In genomic region chr1:4086085-4086850, GRCh38 we compare ENCODE assay signal across 14 cellular contexts.
DNase-seq lines count a peak whose midpoint lies in the region; ATAC-seq and TF ChIP-seq lines count a peak whose summit lies in the region.
"Had no signal": no experiment of that assay in that cellular context is flagged by ENCODE, and none has a peak within 500 bp of the region (broad histone marks: within the 10 kb centered on the region; RNA-seq: fewer than 3 reads in every experiment).

No MANE protein-coding gene starts in this region.

- H4K20me1 ChIP-seq in neural progenitor cell (ENCODE audit: low read depth) = no peaks in the 10 kb centered on the region
- H4K20me1 ChIP-seq: BLaER1 had no signal

- no peaks in the 10 kb centered on the region for H3K4me1 Mint-ChIP-seq in activated B cell treated with CpG ODN at 0.5 μM for 24 hours
- peaks cover 35% of the 10 kb centered on the region for H3K4me1 Mint-ChIP-seq in neural progenitor cell
- H3K4me1 Mint-ChIP-seq in endodermal cell = peaks cover 6% of the 10 kb centered on the region

- no peak overlapping the region for H2AFZ ChIP-seq in neural progenitor cell (replicated peaks)

- H3K27me3 Mint-ChIP-seq in activated B cell treated with CpG ODN at 0.5 μM for 24 hours (peaks cover 6% of the 10 kb centered on the region), neural progenitor cell (ENCODE audit: insufficient read depth, low read depth) (peaks cover 14% of the 10 kb centered on the region), endodermal cell (ENCODE audit: insufficient read depth) (no peaks in the 10 kb centered on the region)

- H3K36me3 ChIP-seq in neural progenitor cell (no peaks in the 10 kb centered on the region), suprapubic skin (no peaks in the 10 kb centered on the region), endodermal cell (ENCODE audit: control insufficient read depth, insufficient read depth, low read length) (no peaks in the 10 kb centered on the region)
- H3K36me3 ChIP-seq: BLaER1 had no signal

- H3K27ac ChIP-seq in neural progenitor cell (no peak overlapping the region), suprapubic skin (no peak overlapping the region), endodermal cell (ENCODE audit: low read depth, low read length) (no peak overlapping the region)
- H3K27ac ChIP-seq: 22Rv1, BLaER1 had no signal

- H3K4me3 Mint-ChIP-seq in activated B cell treated with CpG ODN at 0.5 μM for 24 hours (no peak overlapping the region), neural progenitor cell (no peak overlapping the region), endodermal cell (no peak overlapping the region)
- H3K4me3 Mint-ChIP-seq: H9 had no signal

- no peak for TF ChIP-seq POLR2A in suprapubic skin (IDR thresholded peaks at IDR 0.05)

- no peak for ATAC-seq in activated B cell treated with CpG ODN at 0.5 μM for 24 hours (ENCODE audit: low read depth)

- no peaks in the 10 kb centered on the region for H3K79me2 ChIP-seq in neural progenitor cell (ENCODE audit: low read depth)

- H3F3A ChIP-seq in neural progenitor cell (ENCODE audit: low read depth) = no peaks in the 10 kb centered on the region

- no peak overlapping the region for H3K4me3 ChIP-seq in neural progenitor cell
- H3K4me3 ChIP-seq in suprapubic skin = no peak overlapping the region
- H3K4me3 ChIP-seq in endodermal cell (ENCODE audit: low read length) = no peak overlapping the region
- H3K4me3 ChIP-seq: BLaER1 had no signal

- H3K9ac ChIP-seq in neural progenitor cell (no peak overlapping the region), endodermal cell (ENCODE audit: extremely low read depth, low read length, poor library complexity, severe bottlenecking) (no peak overlapping the region)
- H3K9ac ChIP-seq: BLaER1 had no signal

- WGBS in suprapubic skin = 80% methylated on average over 14 of the region's 14 CpGs
- WGBS in endodermal cell (ENCODE audit: insufficient coverage in 1 of 2, insufficient read length in 1 of 2), 2 experiments = 93 to 95% methylated on average over 7 to 14 of the region's 14 CpGs

- peaks cover 4% of the 10 kb centered on the region for H3K4me1 ChIP-seq in neural progenitor cell
- peaks cover 5% of the 10 kb centered on the region for H3K4me1 ChIP-seq in suprapubic skin
- H3K4me1 ChIP-seq in endodermal cell (ENCODE audit: control insufficient read depth, insufficient read depth, low read length) = peaks cover 10% of the 10 kb centered on the region

- TF ChIP-seq CTCF in activated B cell treated with CpG ODN at 0.5 μM for 24 hours (IDR thresholded peaks at IDR 0.05) (no peak), neural progenitor cell (IDR thresholded peaks at IDR 0.05) (no peak), suprapubic skin (IDR thresholded peaks at IDR 0.05) (no peak), endodermal cell (conservative IDR thresholded peaks at IDR 0.05) (no peak)

- H3K27me3 ChIP-seq in neural progenitor cell (no peaks in the 10 kb centered on the region), suprapubic skin (peaks cover 26% of the 10 kb centered on the region), endodermal cell (ENCODE audit: control insufficient read depth, insufficient read depth, low read length, poor library complexity, severe bottlenecking) (no peaks in the 10 kb centered on the region)
- H3K27me3 ChIP-seq: BLaER1 had no signal

- no peak overlapping the region for H3K27ac Mint-ChIP-seq in activated B cell treated with CpG ODN at 0.5 μM for 24 hours
- H3K27ac Mint-ChIP-seq in neural progenitor cell = peak overlapping the region; percentile 31
- H3K27ac Mint-ChIP-seq in endodermal cell = no peak overlapping the region

- DNase-seq in NCI-H82 (lab: John Stamatoyannopoulos, UW) = peak; percentile 40
- DNase-seq in NCI-H82 treated with DMSO at 0.1 percent for 48 hours (lab: John Stamatoyannopoulos, UW; ENCODE audit: unreplicated experiment) = no peak
- DNase-seq in activated B cell treated with CpG ODN at 0.5 μM for 24 hours = peak; percentile 8
- no peak for DNase-seq in neural progenitor cell (ENCODE audit: low spot score)
- DNase-seq in suprapubic skin (ENCODE audit: low spot score in 2 of 2) = peak; percentile 29 to 58
- no peak for DNase-seq in endodermal cell
- DNase-seq in retina = no peak
- DNase-seq in pons (ENCODE audit: low spot score) = no peak
- DNase-seq: DMS53, GF-D8, GOT3, H9 had no signal

- H3K36me3 Mint-ChIP-seq in activated B cell treated with CpG ODN at 0.5 μM for 24 hours (ENCODE audit: low read depth) (no peaks in the 10 kb centered on the region), neural progenitor cell (no peaks in the 10 kb centered on the region), endodermal cell (ENCODE audit: low read depth) (no peaks in the 10 kb centered on the region)

- intact Hi-C loops in activated B cell treated with CpG ODN at 0.5 μM for 24 hours (cut with micrococcal nuclease) = no loop called here

- TF ChIP-seq EP300 in suprapubic skin (IDR thresholded peaks at IDR 0.05) = no peak

- POLR2A ChIA-PET in activated B cell treated with CpG ODN at 0.5 μM for 24 hours (lab: Charles Lee) = no interaction called here

- CTCF ChIA-PET in activated B cell treated with CpG ODN at 0.5 μM for 24 hours (lab: Charles Lee) = no interaction called here

- H3K9me3 Mint-ChIP-seq in activated B cell treated with CpG ODN at 0.5 μM for 24 hours (no peaks in the 10 kb centered on the region), neural progenitor cell (peaks cover 6% of the 10 kb centered on the region), endodermal cell (peaks cover 1% of the 10 kb centered on the region)

- no peak overlapping the region for H3K4me2 ChIP-seq in neural progenitor cell
- H3K4me2 ChIP-seq: BLaER1 had no signal

- H3K9me3 ChIP-seq in neural progenitor cell (ENCODE audit: low read depth) (no peaks in the 10 kb centered on the region), suprapubic skin (peaks cover 2% of the 10 kb centered on the region), endodermal cell (ENCODE audit: control insufficient read depth, low read length) (peaks cover 1% of the 10 kb centered on the region)

Comparison
In these comparisons a context has a peak if more than half of its experiments do, and no peak if none do; other contexts are left out.
1. DNase-seq: peak in NCI-H82 (single experiment), activated B cell treated with CpG ODN at 0.5 μM for 24 hours (single experiment) and suprapubic skin (2 of 2); none in NCI-H82 treated with DMSO at 0.1 percent for 48 hours (single experiment), neural progenitor cell (single experiment), endodermal cell (single experiment), retina (single experiment) and pons (single experiment).